ENCODE assay signal across 10 cellular contexts in genomic region chrX:78979789-78980464, GRCh38. TPM values are rescaled to one million over a fixed set of nuclear protein-coding genes. Genes with fewer than 3 reads are reported as not detected.
DNase-seq lines count a peak whose midpoint lies in the region; ATAC-seq and TF ChIP-seq lines count a peak whose summit lies in the region.
"Had no signal": no experiment of that assay in that cellular context is flagged by ENCODE, and none has a peak within 500 bp of the region (broad histone marks: within the 10 kb centered on the region; RNA-seq: fewer than 3 reads in every experiment).

No MANE protein-coding gene starts in this region.

- no peaks in the 10 kb centered on the region for H3K27me3 ChIP-seq in smooth muscle cell (ENCODE audit: low read depth)

- H2AFZ ChIP-seq in smooth muscle cell (ENCODE audit: low read depth): no peak overlapping the region

- no peaks in the 10 kb centered on the region for H3K27me3 Mint-ChIP-seq in activated CD4-positive, alpha-beta memory T cell treated with anti-CD3 and anti-CD28 coated beads, Interleukin-2, amount 10 ng/mL, durations not matched to agents 7 days and 5 days

- H3K4me3 Mint-ChIP-seq in activated CD4-positive, alpha-beta memory T cell treated with anti-CD3 and anti-CD28 coated beads, Interleukin-2, amount 10 ng/mL, durations not matched to agents 7 days and 5 days: peak overlapping the region; percentile 30

- H4K20me1 ChIP-seq in smooth muscle cell (ENCODE audit: low read depth): no peaks in the 10 kb centered on the region

- H3K4me3 ChIP-seq in smooth muscle cell: no peak overlapping the region

- no peaks in the 10 kb centered on the region for H3K36me3 ChIP-seq in smooth muscle cell (ENCODE audit: low read depth)

- H3K27ac Mint-ChIP-seq in activated CD4-positive, alpha-beta memory T cell treated with anti-CD3 and anti-CD28 coated beads, Interleukin-2, amount 10 ng/mL, durations not matched to agents 7 days and 5 days: peak overlapping the region; percentile 56

- H3K9me3 ChIP-seq in smooth muscle cell (replicated peaks; ENCODE audit: low read depth): no peaks in the 10 kb centered on the region

- CTCF ChIA-PET in GM10248 (lab: Yijun Ruan, JAX): no interaction called here
- CTCF ChIA-PET in activated CD4-positive, alpha-beta memory T cell treated with anti-CD3 and anti-CD28 coated beads, Interleukin-2, amount 10 ng/mL, durations not matched to agents 7 days and 5 days (lab: Charles Lee): no interaction called here

- H3F3A ChIP-seq in smooth muscle cell (ENCODE audit: low read depth): no peaks in the 10 kb centered on the region

- H3K9me3 Mint-ChIP-seq in activated CD4-positive, alpha-beta memory T cell treated with anti-CD3 and anti-CD28 coated beads, Interleukin-2, amount 10 ng/mL, durations not matched to agents 7 days and 5 days: peaks cover 5% of the 10 kb centered on the region

- H3K36me3 Mint-ChIP-seq in activated CD4-positive, alpha-beta memory T cell treated with anti-CD3 and anti-CD28 coated beads, Interleukin-2, amount 10 ng/mL, durations not matched to agents 7 days and 5 days (ENCODE audit: low read depth): peaks cover 4% of the 10 kb centered on the region

- ATAC-seq in GM19351 (IDR thresholded peaks at IDR 0.05; ENCODE audit: unreplicated experiment) (peak; percentile 99), HG03066 (IDR thresholded peaks at IDR 0.05; ENCODE audit: low read depth, unreplicated experiment) (peak; percentile 99)

- 67% methylated on average over 4 of the region's 4 CpGs for WGBS in smooth muscle cell (ENCODE audit: low lambda C conversion rate)

- H3K79me2 ChIP-seq in smooth muscle cell (ENCODE audit: low read depth): no peaks in the 10 kb centered on the region

- H3K27ac ChIP-seq in smooth muscle cell (ENCODE audit: low read depth): no peak overlapping the region

- no peaks in the 10 kb centered on the region for H3K4me1 ChIP-seq in smooth muscle cell (ENCODE audit: low read depth)

- H3K9ac ChIP-seq in smooth muscle cell (ENCODE audit: low read depth): no peak overlapping the region

- POLR2A ChIA-PET in GM10248 (lab: Yijun Ruan, JAX): no interaction called here
- POLR2A ChIA-PET in activated CD4-positive, alpha-beta memory T cell treated with anti-CD3 and anti-CD28 coated beads, Interleukin-2, amount 10 ng/mL, durations not matched to agents 7 days and 5 days (lab: Charles Lee): no interaction called here

- peaks cover 13% of the 10 kb centered on the region for H3K4me1 Mint-ChIP-seq in activated CD4-positive, alpha-beta memory T cell treated with anti-CD3 and anti-CD28 coated beads, Interleukin-2, amount 10 ng/mL, durations not matched to agents 7 days and 5 days

- TF ChIP-seq CTCF in GM10248 (IDR thresholded peaks at IDR 0.05; ENCODE audit: control extremely low read depth, extremely low read depth, low read depth, missing control alignments): no peak
- TF ChIP-seq CTCF in smooth muscle cell (IDR thresholded peaks at IDR 0.05; ENCODE audit: borderline replicate concordance, insufficient read depth, poor library complexity, severe bottlenecking): no peak

- peak; percentile 27 for DNase-seq in GM10248 (ENCODE audit: extremely low spot score)
- no peak for DNase-seq in activated CD4-positive, alpha-beta memory T cell treated with anti-CD3 and anti-CD28 coated beads, Interleukin-2, amount 10 ng/mL, durations not matched to agents 7 days and 5 days
- DNase-seq in NK-92 (lab: John Stamatoyannopoulos, UW; ENCODE audit: unreplicated experiment): no peak
- DNase-seq in smooth muscle cell (lab: John Stamatoyannopoulos, UW; ENCODE audit: unreplicated experiment): no peak
- DNase-seq in occipital lobe (lab: John Stamatoyannopoulos, UW): no peak
- no peak for DNase-seq in NCI-H2081 (lab: John Stamatoyannopoulos, UW)
- DNase-seq: activated gamma-delta T cell, NCI-H2081 treated with DMSO at 0.1 percent for 48 hours had no signal

- no peak overlapping the region for H3K4me2 ChIP-seq in smooth muscle cell

RNA-seq across cellular contexts. Expression of gene P2RY10, which starts 34.7 kb away (rescaled TPM):
- 10 to 100 TPM; 86.8 to 89.1 TPM for total RNA-seq in activated CD4-positive, alpha-beta memory T cell treated with anti-CD3 and anti-CD28 coated beads, Interleukin-2, amount 10 ng/mL, durations not matched to agents 7 days and 5 days
- total RNA-seq in smooth muscle cell (not detected in 2 replicates), occipital lobe (not detected)
- polyA plus RNA-seq in smooth muscle cell: not detected in 2 replicates

Comparison
In these comparisons a context has a peak if more than half of its experiments do, and no peak if none do; other contexts are left out.
1. RNA of gene P2RY10, which starts 34.7 kb away (total RNA-seq): 86.8 to 89.1 TPM in activated CD4-positive, alpha-beta memory T cell treated with anti-CD3 and anti-CD28 coated beads, Interleukin-2, amount 10 ng/mL, durations not matched to agents 7 days and 5 days; not detected in smooth muscle cell and not detected in occipital lobe (single experiment); every median in the first group is over 10 times any median in the second.